ENCODE assay signal across 1 cellular context in the genomic region with DNA sequence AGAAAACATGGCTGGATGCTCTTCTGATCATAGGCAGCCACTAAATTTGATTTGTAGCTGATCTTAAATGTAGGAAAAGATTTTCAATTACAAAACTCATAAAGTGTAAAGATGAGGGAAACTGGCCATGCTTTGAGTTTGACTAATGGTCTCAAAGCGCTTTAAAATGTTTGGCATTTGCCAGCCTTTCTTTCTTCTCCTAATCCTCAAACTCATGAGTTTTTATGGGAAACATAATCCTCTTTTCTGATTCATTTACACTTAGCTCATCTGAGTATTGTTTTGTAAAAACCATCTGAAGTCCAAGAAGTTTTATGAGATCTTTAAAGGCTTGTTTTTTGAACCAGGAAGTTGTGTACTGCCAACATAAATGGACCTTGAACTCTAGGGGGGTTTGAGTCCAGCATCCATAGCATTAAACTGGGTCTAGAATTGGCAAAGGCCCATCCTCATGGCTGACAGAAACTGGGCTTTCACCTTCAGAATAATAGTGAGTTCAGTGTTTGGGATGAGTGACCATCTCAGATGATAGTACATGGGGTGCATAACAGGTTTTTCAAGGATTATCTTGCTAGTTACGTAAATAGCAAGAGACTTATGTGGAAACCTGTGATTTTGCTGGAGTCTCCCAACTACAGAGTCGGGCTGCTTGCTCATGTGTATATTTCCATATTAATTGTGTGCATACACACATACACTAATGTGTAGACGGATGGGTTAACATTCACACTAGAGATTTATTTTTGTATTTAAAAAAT.
TF ChIP-seq lines count a peak whose summit lies in the region.

No MANE protein-coding gene starts in this region.

TF ChIP-seq in endothelial cell of umbilical vein, 7 proteins besides CTCF, POLR2A, EP300 and RAD21:
- no peak for TF ChIP-seq EZH2 (IDR thresholded peaks at IDR 0.05; ENCODE audit: borderline replicate concordance, low read depth, low read length, severe bottlenecking)
